Comparison of ENCODE assay signal across 8 cellular contexts in the genomic region with DNA sequence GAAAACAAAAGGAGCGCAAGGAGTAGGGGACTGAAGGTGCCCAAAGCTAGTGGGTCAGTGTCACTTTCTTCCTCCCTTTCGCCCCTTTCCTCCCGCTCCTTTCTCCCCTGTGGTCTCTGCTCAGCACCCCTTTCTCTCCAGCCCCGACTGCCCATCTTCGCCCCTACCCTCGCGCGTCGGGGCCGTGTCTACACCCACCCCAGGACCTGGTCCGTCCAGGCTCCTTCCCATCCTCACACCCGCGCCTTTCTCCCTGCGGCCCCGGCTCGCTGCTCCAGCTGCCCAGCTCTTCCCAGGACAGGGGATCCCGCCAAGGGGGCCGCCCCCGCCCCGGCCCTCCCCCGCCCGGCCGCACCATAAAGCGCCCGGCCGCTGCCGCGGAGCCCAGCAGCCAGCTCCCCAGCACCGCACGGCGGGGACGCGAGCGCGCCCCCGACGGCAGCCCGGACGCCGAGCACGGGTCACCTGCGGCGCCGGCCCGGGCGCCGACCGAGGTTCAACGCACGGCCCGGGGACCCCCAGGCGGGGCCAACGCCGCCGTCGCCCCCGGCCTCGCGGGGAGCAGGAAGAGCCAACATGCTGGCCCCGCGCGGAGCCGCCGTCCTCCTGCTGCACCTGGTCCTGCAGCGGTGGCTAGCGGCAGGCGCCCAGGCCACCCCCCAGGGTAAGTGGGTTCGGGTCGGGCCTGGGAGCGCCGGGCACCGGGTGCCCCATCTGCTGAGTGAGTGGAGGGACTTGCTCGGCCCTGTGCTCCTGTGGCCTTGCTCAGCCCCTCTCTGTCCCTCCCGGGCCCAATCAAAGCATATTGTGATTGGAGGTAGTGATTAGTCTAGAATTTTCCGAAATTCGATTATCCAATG. TPM values are rescaled to one million over a fixed set of nuclear protein-coding genes. Genes with fewer than 3 reads are reported as not detected.
A peak's percentile ranks its signal among the peaks of the same experiment; 100 is the strongest.
DNase-seq lines count a peak whose midpoint lies in the region; ATAC-seq and TF ChIP-seq lines count a peak whose summit lies in the region.

A gene (plus strand): TSS at position 387 of the 860 bp plus-strand sequence. CDS start 190 bp downstream, at position 577.

- H3K27me3 ChIP-seq in GM23338 (ENCODE audit: insufficient read depth) (peaks cover 45% of the 10 kb centered on the region), heart left ventricle (peaks cover 0 to 46% (median 20%) of the 10 kb centered on the region in 9 donors)

- no peak for TF ChIP-seq CTCF in GM23338 (conservative IDR thresholded peaks at IDR 0.05; ENCODE audit: low read depth in 2 of 2)
- no peak for TF ChIP-seq CTCF in heart left ventricle (IDR thresholded peaks at IDR 0.05)

- H3K27ac ChIP-seq in GM23338 (ENCODE audit: low read depth) (no peak within 1 kb of the TSS; the same call in 1 of the 2 replicates), heart left ventricle (peak within 1 kb of the TSS in 11 of 12 donors; percentile 20 to 84 (median 52))

- WGBS in heart left ventricle, 4 donors, result 5 to 15% (median 7%) methylated on average over 26 to 76 of the region's 76 CpGs

- H3K4me2 ChIP-seq in GM23338, result peak within 1 kb of the TSS; percentile 86

- no peak within 1 kb of the TSS for H3K27ac Mint-ChIP-seq in GM23338
- H3K27ac Mint-ChIP-seq in activated CD4-positive, alpha-beta memory T cell treated with anti-CD3 and anti-CD28 coated beads for 36 hours, result no peak within 1 kb of the TSS

- peak within 1 kb of the TSS; percentile 87 for H3K4me3 Mint-ChIP-seq in GM23338
- peak within 1 kb of the TSS; percentile 38 for H3K4me3 Mint-ChIP-seq in activated CD4-positive, alpha-beta memory T cell treated with anti-CD3 and anti-CD28 coated beads for 36 hours

- intact Hi-C loops in activated CD4-positive, alpha-beta memory T cell treated with anti-CD3 and anti-CD28 coated beads for 36 hours (cut with micrococcal nuclease), result loop anchor here (5.0 kb wide), 2 partner anchors 473 to 523 kb away; a partner anchor contains a TSS
- intact Hi-C loops in heart left ventricle (cut with DNase I), result no loop called here

- peaks cover 16% of the 10 kb centered on the region; the same call in 2 of the 3 replicates for H3K4me1 Mint-ChIP-seq in GM23338
- H3K4me1 Mint-ChIP-seq in activated CD4-positive, alpha-beta memory T cell treated with anti-CD3 and anti-CD28 coated beads for 36 hours (ENCODE audit: low read depth), result peaks cover 37% of the 10 kb centered on the region

- H3K9me2 ChIP-seq in GM23338 (ENCODE audit: insufficient read depth), result no peaks in the 10 kb centered on the region

- no peaks in the 10 kb centered on the region for H3K79me2 ChIP-seq in GM23338 (replicated peaks; ENCODE audit: insufficient read depth)

- DNase-seq in GM23338 (ENCODE audit: low spot score) (peak; percentile 71), heart left ventricle (peak in 4 of 5 donors; percentile 32 to 64 (median 36)), retina (peak; percentile 50), LoVo (ENCODE audit: low spot score) (no peak), hippocampal formation (lab: John Stamatoyannopoulos, UW) (no peak)
- DNase-seq in activated CD4-positive, alpha-beta memory T cell treated with anti-CD3 and anti-CD28 coated beads for 36 hours, result no peak
- no peak for DNase-seq in activated CD4-positive, alpha-beta T cell treated with anti-CD3 and anti-CD28 coated beads, Interleukin-2, amount 50 U/mL, for 4 hours

- no peaks in the 10 kb centered on the region for H3K9me3 ChIP-seq in heart left ventricle

- H3K27me3 Mint-ChIP-seq in GM23338 (ENCODE audit: insufficient read depth, low read depth, poor library complexity), result peaks cover 28% of the 10 kb centered on the region
- H3K27me3 Mint-ChIP-seq in activated CD4-positive, alpha-beta memory T cell treated with anti-CD3 and anti-CD28 coated beads for 36 hours, result peaks cover 45% of the 10 kb centered on the region

- peak; percentile 87 for ATAC-seq in GM23338
- ATAC-seq in heart left ventricle, result peak in 3 of 4 donors; percentile 54 to 81 (median 78)
- no peak for ATAC-seq in HG03045 (IDR thresholded peaks at IDR 0.05; ENCODE audit: unreplicated experiment)

- POLR2A ChIA-PET in activated CD4-positive, alpha-beta memory T cell treated with anti-CD3 and anti-CD28 coated beads for 36 hours (lab: Charles Lee), result interaction anchor here (2.8 kb wide), 1 partner anchor 72 kb away, joined by 12 read pairs; no protein-coding TSS in a partner anchor

- no peaks in the 10 kb centered on the region for H3K36me3 Mint-ChIP-seq in GM23338 (ENCODE audit: low read depth)
- H3K36me3 Mint-ChIP-seq in activated CD4-positive, alpha-beta memory T cell treated with anti-CD3 and anti-CD28 coated beads for 36 hours, result no peaks in the 10 kb centered on the region

- peak within 1 kb of the TSS; percentile 96 for H2AFZ ChIP-seq in GM23338

- H3K36me3 ChIP-seq in GM23338 (ENCODE audit: insufficient read depth) (no peaks in the 10 kb centered on the region), heart left ventricle (no peaks in the 10 kb centered on the region)

- TF ChIP-seq POLR2A in heart left ventricle (IDR thresholded peaks at IDR 0.05), result no peak

- no peaks in the 10 kb centered on the region for H4K20me1 ChIP-seq in GM23338 (replicated peaks; ENCODE audit: insufficient read depth)

- H3F3A ChIP-seq in GM23338 (replicated peaks; ENCODE audit: low read depth), result peaks cover 4% of the 10 kb centered on the region; the same call in 1 of the 2 replicates

- CTCF ChIA-PET in activated CD4-positive, alpha-beta memory T cell treated with anti-CD3 and anti-CD28 coated beads for 36 hours (lab: Charles Lee), result no interaction called here

- H3K4me3 ChIP-seq in GM23338 (peak within 1 kb of the TSS; percentile 67), heart left ventricle (peak within 1 kb of the TSS in 11 of 12 donors; percentile 28 to 65 (median 59))

- peaks cover 8% of the 10 kb centered on the region; the same call in 1 of the 2 replicates for H3K4me1 ChIP-seq in GM23338 (ENCODE audit: insufficient read depth)
- H3K4me1 ChIP-seq in heart left ventricle, result peaks cover 0 to 12% (median 0%) of the 10 kb centered on the region in 12 donors

- H3K9me3 Mint-ChIP-seq in GM23338, result no peaks in the 10 kb centered on the region
- H3K9me3 Mint-ChIP-seq in activated CD4-positive, alpha-beta memory T cell treated with anti-CD3 and anti-CD28 coated beads for 36 hours, result no peaks in the 10 kb centered on the region

TF ChIP-seq in GM23338, 12 proteins besides CTCF, POLR2A, EP300 and RAD21 (continues in another document):
- TF ChIP-seq JUNB (IDR thresholded peaks at IDR 0.05; ENCODE audit: unreplicated experiment) (no peak), NANOG (IDR thresholded peaks at IDR 0.05; ENCODE audit: borderline replicate concordance) (no peak), POLR2AphosphoS5 (IDR thresholded peaks at IDR 0.05; ENCODE audit: low read depth) (no peak)
- TF ChIP-seq, protein P1, sequence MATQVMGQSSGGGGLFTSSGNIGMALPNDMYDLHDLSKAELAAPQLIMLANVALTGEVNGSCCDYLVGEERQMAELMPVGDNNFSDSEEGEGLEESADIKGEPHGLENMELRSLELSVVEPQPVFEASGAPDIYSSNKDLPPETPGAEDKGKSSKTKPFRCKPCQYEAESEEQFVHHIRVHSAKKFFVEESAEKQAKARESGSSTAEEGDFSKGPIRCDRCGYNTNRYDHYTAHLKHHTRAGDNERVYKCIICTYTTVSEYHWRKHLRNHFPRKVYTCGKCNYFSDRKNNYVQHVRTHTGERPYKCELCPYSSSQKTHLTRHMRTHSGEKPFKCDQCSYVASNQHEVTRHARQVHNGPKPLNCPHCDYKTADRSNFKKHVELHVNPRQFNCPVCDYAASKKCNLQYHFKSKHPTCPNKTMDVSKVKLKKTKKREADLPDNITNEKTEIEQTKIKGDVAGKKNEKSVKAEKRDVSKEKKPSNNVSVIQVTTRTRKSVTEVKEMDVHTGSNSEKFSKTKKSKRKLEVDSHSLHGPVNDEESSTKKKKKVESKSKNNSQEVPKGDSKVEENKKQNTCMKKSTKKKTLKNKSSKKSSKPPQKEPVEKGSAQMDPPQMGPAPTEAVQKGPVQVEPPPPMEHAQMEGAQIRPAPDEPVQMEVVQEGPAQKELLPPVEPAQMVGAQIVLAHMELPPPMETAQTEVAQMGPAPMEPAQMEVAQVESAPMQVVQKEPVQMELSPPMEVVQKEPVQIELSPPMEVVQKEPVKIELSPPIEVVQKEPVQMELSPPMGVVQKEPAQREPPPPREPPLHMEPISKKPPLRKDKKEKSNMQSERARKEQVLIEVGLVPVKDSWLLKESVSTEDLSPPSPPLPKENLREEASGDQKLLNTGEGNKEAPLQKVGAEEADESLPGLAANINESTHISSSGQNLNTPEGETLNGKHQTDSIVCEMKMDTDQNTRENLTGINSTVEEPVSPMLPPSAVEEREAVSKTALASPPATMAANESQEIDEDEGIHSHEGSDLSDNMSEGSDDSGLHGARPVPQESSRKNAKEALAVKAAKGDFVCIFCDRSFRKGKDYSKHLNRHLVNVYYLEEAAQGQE (IDR thresholded peaks at IDR 0.05; ENCODE audit: unreplicated experiment), result no peak

RNA-seq across cellular contexts. Expression of the gene that starts here (rescaled TPM):
- total RNA-seq in GM23338 (2014; rRNA removed; shearing (Covaris generic)), result 13.7 and 23.2 TPM in 2 replicates
- polyA plus RNA-seq in GM23338 (2016; fragmentation: Nextera tagmentation; extraction: Ambion mirVana) (11.9 and 14.0 TPM in 2 replicates), heart left ventricle (10 to 100 TPM; 38.6 to 46.2 TPM)
- 1 to 10 TPM; 1.8 to 2.2 TPM for total RNA-seq in activated CD4-positive, alpha-beta memory T cell treated with anti-CD3 and anti-CD28 coated beads for 36 hours
- 100 to 1,000 TPM in 4 of 9 donors, 10 to 100 TPM in 5; 46.1 to 266 (median 79.9) TPM for total RNA-seq in heart left ventricle

Comparison
In these comparisons a context has a peak if more than half of its experiments do, and no peak if none do; other contexts are left out.
1. DNase-seq: peak in GM23338 (single experiment), heart left ventricle (4 of 5) and retina (single experiment); none in activated CD4-positive, alpha-beta memory T cell treated with anti-CD3 and anti-CD28 coated beads for 36 hours (single experiment), LoVo (single experiment), activated CD4-positive, alpha-beta T cell treated with anti-CD3 and anti-CD28 coated beads, Interleukin-2, amount 50 U/mL, for 4 hours (0 of 2) and hippocampal formation (0 of 2).